13 cellular contexts compared by ENCODE assay signal in the genomic region with DNA sequence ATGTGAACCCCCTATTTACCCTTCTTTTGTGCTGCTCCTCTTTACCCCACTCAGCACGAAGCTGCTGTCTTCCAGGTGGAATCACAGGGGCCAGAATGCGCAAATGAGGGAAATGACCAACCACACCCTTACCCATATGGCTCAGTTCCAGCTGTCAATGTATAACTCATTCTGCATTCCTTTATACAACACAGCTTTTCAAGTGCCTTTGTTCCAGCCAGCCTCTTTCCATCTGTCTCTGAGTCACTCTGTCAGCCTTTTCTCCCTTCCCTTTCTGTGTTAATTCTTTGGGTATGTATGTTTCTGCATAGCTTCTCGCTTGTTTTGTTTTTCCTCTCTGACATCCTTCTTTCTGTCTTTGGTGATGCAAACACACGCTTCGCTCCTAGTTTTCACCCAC. TPM values are rescaled to one million over a fixed set of nuclear protein-coding genes. Genes with fewer than 3 reads are reported as not detected.
A peak's percentile ranks its signal among the peaks of the same experiment; 100 is the strongest.
DNase-seq lines count a peak whose midpoint lies in the region; ATAC-seq, FAIRE-seq and TF ChIP-seq lines count a peak whose summit lies in the region.
"Had no signal": no experiment of that assay in that cellular context is flagged by ENCODE, and none has a peak within 500 bp of the region (broad histone marks: within the 10 kb centered on the region; RNA-seq: fewer than 3 reads in every experiment).

No MANE protein-coding gene starts in this region.

- H3K27ac ChIP-seq in HepG2 (ENCODE audit: extremely low read length, insufficient read depth, low read length): no peak overlapping the region
- no peak overlapping the region for H3K27ac ChIP-seq in right lobe of liver
- H3K27ac ChIP-seq: upper lobe of left lung had no signal

- 67% methylated on average over 5 of the region's 5 CpGs for WGBS in HepG2 (ENCODE audit: low lambda C conversion rate)
- WGBS in right lobe of liver (ENCODE audit: insufficient coverage, low coverage, low lambda C conversion rate, missing lambda C conversion rate): 78% methylated on average over 5 of the region's 5 CpGs

- TF ChIP-seq CTCF in HepG2 (CRISPR knock-in tag; IDR thresholded peaks at IDR 0.05) (no peak), right lobe of liver (IDR thresholded peaks at IDR 0.05) (no peak)

- CTCF ChIA-PET in HepG2 (lab: Yijun Ruan, JAX; ENCODE audit: low intra/inter-chr PET ratio, low total read pairs): interaction anchor here (0.9 kb wide), 1 partner anchor 59 kb away, joined by 3 read pairs; no protein-coding TSS in a partner anchor

- H3K4me3 ChIP-seq in HepG2 (replicated peaks in 1 of 3; ENCODE audit: insufficient read depth in 1 of 3, low read depth in 2 of 3, low read length in 3 of 3) (no peak overlapping the region), right lobe of liver (no peak overlapping the region), adipocyte (ENCODE audit: low read length) (no peak overlapping the region)
- H3K4me3 ChIP-seq: lung, upper lobe of left lung had no signal

- intact Hi-C loops in HepG2 (cut with micrococcal nuclease; ENCODE audit: unreplicated experiment) (no loop called here), right lobe of liver (cut with DNase I) (no loop called here)

- H3K36me3 ChIP-seq in HepG2 (replicated peaks in 1 of 2; ENCODE audit: control insufficient read depth in 1 of 2, insufficient read depth in 2 of 2, low read length in 2 of 2) (peaks cover 0 to 11% of the 10 kb centered on the region in 2 experiments; a peak in 1 of 5 replicates), right lobe of liver (peaks cover 0 to 3% (median 0%) of the 10 kb centered on the region in 4 donors), adipocyte (ENCODE audit: control insufficient read depth, insufficient read depth, low read length, severe bottlenecking) (no peaks in the 10 kb centered on the region)
- H3K36me3 ChIP-seq: upper lobe of left lung had no signal

- no peak for TF ChIP-seq POLR2A in HepG2 (IDR thresholded peaks at IDR 0.05; ENCODE audit: insufficient read depth in 1 of 2, low read depth in 2 of 2, low read length in 2 of 2)
- no peak for TF ChIP-seq POLR2A in right lobe of liver (IDR thresholded peaks at IDR 0.05)

- H3K9me3 ChIP-seq in HepG2 (ENCODE audit: low read length) (no peaks in the 10 kb centered on the region), right lobe of liver (no peaks in the 10 kb centered on the region), adipocyte (ENCODE audit: control insufficient read depth, low read length) (no peaks in the 10 kb centered on the region)
- H3K9me3 ChIP-seq: upper lobe of left lung had no signal

- TF ChIP-seq EP300 in HepG2 (IDR thresholded peaks at IDR 0.05; ENCODE audit: low read depth in 2 of 2, low read length in 2 of 2) (no peak), HepG2 (CRISPR knock-in tag; IDR thresholded peaks at IDR 0.05; ENCODE audit: borderline replicate concordance) (no peak)

- H3K4me2 ChIP-seq in HepG2 (ENCODE audit: low read depth, low read length): no peak overlapping the region

- no TSS peak for BruUV-seq in HepG2 (replicated peaks; lab: Mats Ljungman, UMichigan)

- ATAC-seq in HepG2 (peak; percentile 72), right lobe of liver (no peak), HG03025 (IDR thresholded peaks at IDR 0.05; ENCODE audit: low FRiP score, unreplicated experiment) (no peak)

- in situ Hi-C loops in HepG2 (cut with HindIII; ENCODE audit: extremely low pct_ligation_motif_present, low pct_unique_long_range_greater_than_20kb): loop anchor here (25.0 kb wide), 2 partner anchors 180 to 270 kb away; a partner anchor contains a TSS

- H4K20me1 ChIP-seq in HepG2 (ENCODE audit: insufficient read depth, low read length): no peaks in the 10 kb centered on the region

- DNase-seq in HepG2 (ENCODE audit: low spot score) (peak; percentile 82), right lobe of liver (no peak), adipocyte (ENCODE audit: low read depth) (peak; percentile 44), iPS-NIHi7 (ENCODE audit: extremely low spot score) (peak; percentile 16), urothelium cell line (ENCODE audit: low spot score) (peak; percentile 26), COR-L47 (lab: John Stamatoyannopoulos, UW) (no peak), cortex of kidney (lab: John Stamatoyannopoulos, UW) (no peak)
- DNase-seq: activated CD4-positive, alpha-beta memory T cell treated with anti-CD3 and anti-CD28 coated beads for 36 hours; Right ventricle myocardium superior; upper lobe of left lung had no signal

- H3K79me2 ChIP-seq in HepG2 (ENCODE audit: insufficient read depth, low read length): no peaks in the 10 kb centered on the region

- no peaks in the 10 kb centered on the region for H3K27me3 ChIP-seq in HepG2 (ENCODE audit: control insufficient read depth in 1 of 2, insufficient read depth in 2 of 2, low read length in 2 of 2)
- no peaks in the 10 kb centered on the region for H3K27me3 ChIP-seq in right lobe of liver
- peaks cover 5% of the 10 kb centered on the region for H3K27me3 ChIP-seq in adipocyte (replicated peaks; ENCODE audit: control insufficient read depth, insufficient read depth, low read length)
- H3K27me3 ChIP-seq: upper lobe of left lung had no signal

- TF ChIP-seq RAD21 in HepG2 (CRISPR knock-in tag; IDR thresholded peaks at IDR 0.05): no peak

- POLR2A ChIA-PET in HepG2 (lab: Yijun Ruan, JAX): no interaction called here

- H3K4me1 ChIP-seq in HepG2 (ENCODE audit: insufficient read depth, low read length) (peaks cover 35% of the 10 kb centered on the region), right lobe of liver (no peaks in the 10 kb centered on the region), adipocyte (ENCODE audit: control insufficient read depth, insufficient read depth, low read length) (no peaks in the 10 kb centered on the region)
- H3K4me1 ChIP-seq: upper lobe of left lung had no signal

- H2AFZ ChIP-seq in HepG2 (ENCODE audit: low read length): no peak overlapping the region

- FAIRE-seq in HepG2 (lab: Jason Lieb, UNC): peak; percentile 26
- FAIRE-seq in urothelium cell line (lab: Jason Lieb, UNC): no peak

- no peak overlapping the region for H3K9ac ChIP-seq in HepG2 (ENCODE audit: insufficient read depth, low read depth, low read length)
- no peak overlapping the region for H3K9ac ChIP-seq in adipocyte (ENCODE audit: low read length)

TF ChIP-seq in HepG2, 621 proteins besides CTCF, POLR2A, EP300 and RAD21 (continues in another document):
- peak; percentile 39 for TF ChIP-seq TEAD3 (CRISPR knock-in tag; optimal IDR thresholded peaks at IDR 0.05; ENCODE audit: borderline replicate concordance)
- TF ChIP-seq, protein P1, sequence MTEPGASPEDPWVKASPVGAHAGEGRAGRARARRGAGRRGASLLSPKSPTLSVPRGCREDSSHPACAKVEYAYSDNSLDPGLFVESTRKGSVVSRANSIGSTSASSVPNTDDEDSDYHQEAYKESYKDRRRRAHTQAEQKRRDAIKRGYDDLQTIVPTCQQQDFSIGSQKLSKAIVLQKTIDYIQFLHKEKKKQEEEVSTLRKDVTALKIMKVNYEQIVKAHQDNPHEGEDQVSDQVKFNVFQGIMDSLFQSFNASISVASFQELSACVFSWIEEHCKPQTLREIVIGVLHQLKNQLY (CRISPR knock-in tag; IDR thresholded peaks at IDR 0.05): no peak
- no peak for TF ChIP-seq NFKBIZ (CRISPR knock-in tag; IDR thresholded peaks at IDR 0.05)
- TF ChIP-seq FOSL2 (CRISPR knock-in tag; IDR thresholded peaks at IDR 0.05): peak; percentile 31; the same call in 1 of the 2 replicates
- TF ChIP-seq ZNF234 (CRISPR knock-in tag; conservative IDR thresholded peaks at IDR 0.05): no peak
- no peak for TF ChIP-seq ZNF501 (CRISPR knock-in tag; IDR thresholded peaks at IDR 0.05)
- TF ChIP-seq EEA1 (CRISPR knock-in tag; IDR thresholded peaks at IDR 0.05; ENCODE audit: borderline replicate concordance): no peak
- no peak for TF ChIP-seq SUZ12 (IDR thresholded peaks at IDR 0.05; ENCODE audit: low read depth, low read length)
- TF ChIP-seq MTA1 (CRISPR knock-in tag; IDR thresholded peaks at IDR 0.05; ENCODE audit: borderline replicate concordance): no peak
- TF ChIP-seq SAP130 (CRISPR knock-in tag; IDR thresholded peaks at IDR 0.05; ENCODE audit: low read depth): peak; percentile 22; the same call in 1 of the 2 replicates

RNA-seq across cellular contexts. Expression of a gene that starts 54.6 kb away (rescaled TPM):
- not detected in 2 replicates for total RNA-seq in HepG2 (2016; rRNA removed; fragmentation: Illumina TruSeq; extraction: Trizol)
- total RNA-seq in HepG2 (2016; cell fraction: cytosol; rRNA removed; fragmentation: Illumina TruSeq; extraction: Trizol; ENCODE audit: low read depth): not detected in 2 replicates
- total RNA-seq in HepG2 (2016; cell fraction: insoluble cytoplasmic fraction; rRNA removed; fragmentation: Illumina TruSeq; extraction: Trizol): not detected in 2 replicates
- not detected in 2 replicates for total RNA-seq in HepG2 (2016; cell fraction: membrane; rRNA removed; fragmentation: Illumina TruSeq; extraction: Trizol)
- total RNA-seq in HepG2 (2016; cell fraction: nucleus; rRNA removed; fragmentation: Illumina TruSeq; extraction: Trizol): not detected in 2 replicates
- not detected in 2 replicates for polyA plus RNA-seq in HepG2 (2011; rRNA removed)
- not detected in 2 replicates for polyA plus RNA-seq in HepG2 (2011; cell fraction: cytosol; rRNA removed)
- not detected in 2 replicates for polyA plus RNA-seq in HepG2 (2011; cell fraction: nucleus; rRNA removed)
- polyA plus RNA-seq in HepG2 (2012): not detected in 2 replicates
- not detected in 2 replicates for polyA plus RNA-seq in HepG2 (2016; cell fraction: cytosol; fragmentation: Illumina TruSeq; extraction: Trizol; ENCODE audit: low read depth)
- polyA plus RNA-seq in HepG2 (2016; cell fraction: insoluble cytoplasmic fraction; fragmentation: Illumina TruSeq; extraction: Trizol; ENCODE audit: low read depth): not detected in 2 replicates
- not detected in 2 replicates for polyA plus RNA-seq in HepG2 (2016; cell fraction: membrane; fragmentation: Illumina TruSeq; extraction: Trizol; ENCODE audit: low read depth)
- not detected in 2 replicates for polyA plus RNA-seq in HepG2 (2016; cell fraction: nucleus; fragmentation: Illumina TruSeq; extraction: Trizol; ENCODE audit: insufficient read depth, low read depth)
- polyA minus RNA-seq in HepG2 (2011; rRNA and poly(A)+ RNA removed; ENCODE audit: low replicate concordance): not detected in 2 replicates
- polyA minus RNA-seq in HepG2 (2011; cell fraction: cytosol; rRNA and poly(A)+ RNA removed): not detected in 2 replicates
- not detected in 2 replicates for polyA minus RNA-seq in HepG2 (2011; cell fraction: nucleus; rRNA and poly(A)+ RNA removed)
- not detected for total RNA-seq in right lobe of liver
- total RNA-seq: activated CD4-positive, alpha-beta memory T cell treated with anti-CD3 and anti-CD28 coated beads for 36 hours; Right ventricle myocardium superior had no signal
- polyA plus RNA-seq: BJ had no signal

Comparison
In these comparisons a context has a peak if more than half of its experiments do, and no peak if none do; other contexts are left out.
1. DNase-seq: peak in HepG2 (single experiment), adipocyte (single experiment), iPS-NIHi7 (single experiment) and urothelium cell line (single experiment); none in right lobe of liver (0 of 3), COR-L47 (single experiment) and cortex of kidney (single experiment).